Comparison of ENCODE assay signal across 12 cellular contexts in genomic region chr1:200873671-200874397, GRCh38. TPM values are rescaled to one million over a fixed set of nuclear protein-coding genes. Genes with fewer than 3 reads are reported as not detected.
DNase-seq lines count a peak whose midpoint lies in the region; ATAC-seq, FAIRE-seq and TF ChIP-seq lines count a peak whose summit lies in the region.
"Had no signal": no experiment of that assay in that cellular context is flagged by ENCODE, and none has a peak within 500 bp of the region (broad histone marks: within the 10 kb centered on the region; RNA-seq: fewer than 3 reads in every experiment).

No MANE protein-coding gene starts in this region.

- WGBS in heart left ventricle, 4 donors: 11 to 22% (median 12%) methylated on average over 24 to 66 of the region's 66 CpGs
- 21% methylated on average over 61 of the region's 66 CpGs for WGBS in GM12878 (ENCODE audit: insufficient coverage, insufficient replicate concordance, low lambda C conversion rate, missing lambda C conversion rate)

- H3K36me3 Mint-ChIP-seq in memory B cell: no peaks in the 10 kb centered on the region

- ATAC-seq in heart left ventricle: peak in 2 of 4 donors; percentile 27 to 39
- no peak for ATAC-seq in GM12878
- ATAC-seq in memory B cell (ENCODE audit: low read depth): peak; percentile 65
- ATAC-seq in upper lobe of right lung: peak; percentile 27
- ATAC-seq: HCT116, Panc1 had no signal

- intact Hi-C loops in heart left ventricle (cut with DNase I) (no loop called here), cardiac septum (cut with DNase I) (no loop called here), GM12878 (cut with micrococcal nuclease; ENCODE audit: unreplicated experiment) (no loop called here), upper lobe of right lung (cut with DNase I) (no loop called here), kidney (cut with DNase I) (no loop called here)

- no TSS peak for BruUV-seq in GM12878 (replicated peaks; lab: Mats Ljungman, UMichigan)

- RAD21 ChIA-PET in GM12878 (lab: Charles Lee; ENCODE audit: unreplicated experiment): interaction anchor here (1.2 kb wide), 1 partner anchor 11 kb away, joined by 4 read pairs; no protein-coding TSS in a partner anchor

- H3K4me1 Mint-ChIP-seq in memory B cell: peaks cover 45% of the 10 kb centered on the region

- no peaks in the 10 kb centered on the region for H3K9me3 Mint-ChIP-seq in memory B cell

- DNase-seq in heart left ventricle (no peak), cardiac septum (ENCODE audit: low spot score) (no peak), GM12878 (ENCODE audit: low read depth, low spot score) (no peak), memory B cell (ENCODE audit: low spot score in 2 of 2) (peak in 1 of 2 donors; percentile 56), upper lobe of right lung (peak; percentile 54), NCI-H2029 (lab: John Stamatoyannopoulos, UW) (no peak), kidney (no peak), dedifferentiated amniotic fluid mesenchymal stem cell (ENCODE audit: extremely low spot score) (no peak)
- DNase-seq: NCI-H1694 treated with DMSO at 0.1 percent for 48 hours had no signal

- H2AFZ ChIP-seq in GM12878 (ENCODE audit: control insufficient read depth, low read depth, low read length): peak overlapping the region; percentile 23; the same call in 1 of the 2 replicates

- in situ Hi-C loops in GM12878 (cut with MboI): no loop called here

- peak overlapping the region; percentile 27 for H3K4me2 ChIP-seq in GM12878 (ENCODE audit: control insufficient read depth, insufficient read depth)

- TF ChIP-seq POLR2A in heart left ventricle (IDR thresholded peaks at IDR 0.05) (no peak), GM12878 (IDR thresholded peaks at IDR 0.05; ENCODE audit: low read depth, low read length) (no peak)

- H3K27ac ChIP-seq in heart left ventricle (no peak overlapping the region), GM12878 (ENCODE audit: control insufficient read depth, insufficient read depth) (no peak overlapping the region), upper lobe of right lung (no peak overlapping the region), kidney (ENCODE audit: low read depth in 2 of 2, low read length in 2 of 2) (no peak overlapping the region)

- H3K27me3 Mint-ChIP-seq in memory B cell: peaks cover 5% of the 10 kb centered on the region

- H3K4me1 ChIP-seq in heart left ventricle (peaks cover 3 to 15% (median 10%) of the 10 kb centered on the region in 12 donors), GM12878 (ENCODE audit: control insufficient read depth, insufficient read depth, low read length) (peaks cover 32% of the 10 kb centered on the region), upper lobe of right lung (peaks cover 15% of the 10 kb centered on the region), kidney (ENCODE audit: control insufficient read depth in 1 of 2, insufficient read depth in 1 of 2, low read depth in 1 of 2, low read length in 2 of 2) (peaks cover 0 to 9% of the 10 kb centered on the region in 2 donors)

- no peaks in the 10 kb centered on the region for H3K79me2 ChIP-seq in GM12878 (ENCODE audit: control insufficient read depth, insufficient read depth, low read length)

- FAIRE-seq in GM12878 (lab: Jason Lieb, UNC) (no peak), kidney (lab: Jason Lieb, UNC) (no peak)

- TF ChIP-seq EP300 in GM12878 (IDR thresholded peaks at IDR 0.05; ENCODE audit: borderline replicate concordance in 1 of 2, control insufficient read depth in 1 of 2, low read depth in 2 of 2, low read length in 2 of 2): no peak

- H3K9ac ChIP-seq in GM12878 (ENCODE audit: control insufficient read depth, insufficient read depth, low read length): no peak overlapping the region
- no peak overlapping the region for H3K9ac ChIP-seq in kidney (ENCODE audit: low read length in 2 of 2)

- CTCF ChIA-PET in GM12878 (lab: Yijun Ruan, JAX): no interaction called here

- SMC1A ChIA-PET in GM12878 (lab: Charles Lee; ENCODE audit: uncharacterized antibody, unreplicated experiment): interaction anchor here (0.6 to 9.4 kb wide), 3 partner anchors 10 to 252 kb away, joined by 3 to 208 read pairs (median 4); no protein-coding TSS in a partner anchor

- H3K9me3 ChIP-seq in heart left ventricle (no peaks in the 10 kb centered on the region), GM12878 (replicated peaks; ENCODE audit: control insufficient read depth, insufficient read depth, low read length) (no peaks in the 10 kb centered on the region), upper lobe of right lung (no peaks in the 10 kb centered on the region), kidney (ENCODE audit: control insufficient read depth in 1 of 2, low read length in 2 of 2) (no peaks in the 10 kb centered on the region)

- H4K20me1 ChIP-seq in GM12878 (ENCODE audit: control insufficient read depth, insufficient read depth): no peaks in the 10 kb centered on the region

- POLR2A ChIA-PET in GM12878 (lab: Charles Lee): no interaction called here

- TF ChIP-seq RAD21 in GM12878 (IDR thresholded peaks at IDR 0.05; ENCODE audit: insufficient read depth, low read depth, low read length): no peak

- H3K4me3 ChIP-seq in heart left ventricle (peak overlapping the region; percentile 0 to 46 (median 28)), GM12878 (no peak overlapping the region), upper lobe of right lung (peak overlapping the region; percentile 25), kidney (ENCODE audit: low read length in 2 of 2) (peak overlapping the region in 1 of 2 donors; percentile 37)

- H3K4me3 Mint-ChIP-seq in memory B cell: peak overlapping the region; percentile 80

- H3K27me3 ChIP-seq in heart left ventricle: peaks cover 22 to 87% (median 39%) of the 10 kb centered on the region in 9 donors
- H3K27me3 ChIP-seq in GM12878 (replicated peaks in 1 of 2; ENCODE audit: control insufficient read depth in 2 of 2, insufficient read depth in 2 of 2, low read length in 1 of 2): no peaks in the 10 kb centered on the region
- peaks cover 55% of the 10 kb centered on the region for H3K27me3 ChIP-seq in upper lobe of right lung

- peak overlapping the region; percentile 92 for H3K27ac Mint-ChIP-seq in memory B cell

- TF ChIP-seq CTCF in heart left ventricle (IDR thresholded peaks at IDR 0.05): no peak
- TF ChIP-seq CTCF in GM12878 (IDR thresholded peaks at IDR 0.05 in 2 of 3, conservative IDR thresholded peaks at IDR 0.05 in 1 of 3; ENCODE audit: control insufficient read depth in 2 of 3, extremely low read depth in 1 of 3, insufficient read depth in 1 of 3, low read depth in 3 of 3, low read length in 3 of 3): no peak
- no peak for TF ChIP-seq CTCF in upper lobe of right lung (IDR thresholded peaks at IDR 0.05)
- no peak for TF ChIP-seq CTCF in kidney (IDR thresholded peaks at IDR 0.05; ENCODE audit: borderline replicate concordance, extremely low read depth, insufficient read depth)

- H3K36me3 ChIP-seq in heart left ventricle (no peaks in the 10 kb centered on the region), GM12878 (ENCODE audit: control insufficient read depth in 2 of 2, insufficient read depth in 2 of 2, low read length in 1 of 2) (no peaks in the 10 kb centered on the region), upper lobe of right lung (no peaks in the 10 kb centered on the region), kidney (ENCODE audit: control insufficient read depth in 1 of 2, insufficient read depth in 2 of 2, low read length in 2 of 2) (no peaks in the 10 kb centered on the region)

TF ChIP-seq in GM12878, 131 proteins besides CTCF, POLR2A, EP300 and RAD21 (continues in another document):
- TF ChIP-seq RCOR1 (conservative IDR thresholded peaks at IDR 0.05; ENCODE audit: low read depth, low read length): no peak

RNA-seq across cellular contexts. Expression of gene GPR25, which starts 1.1 kb away (rescaled TPM):
- total RNA-seq in heart left ventricle (not detected), cardiac septum (not detected), GM12878 (2014; rRNA removed) (not detected in 2 replicates), GM12878 (2014; rRNA removed; fragmentation: Illumina TruSeq; extraction: Trizol) (not detected in 2 replicates), GM12878 (2021) (not detected in 2 replicates), upper lobe of right lung (0.32 TPM), kidney (0.19 TPM)
- polyA plus RNA-seq in heart left ventricle (not detected), GM12878 (2011; rRNA removed) (not detected in 2 replicates), GM12878 (2014; fragmentation: Illumina TruSeq; extraction: Trizol) (not detected in 2 replicates), GM12878 (2014; fragmentation: Nextera tagmentation; extraction: Ambion mirVana) (not detected), GM12878 (2014; rRNA removed) (not detected in 2 replicates), GM12878 (2016; fragmentation: Nextera tagmentation; extraction: Ambion mirVana) (not detected), kidney (ENCODE audit: insufficient read depth, low read depth, low replicate concordance) (not detected)
- 0.33 TPM in 1 of 2 replicates, not detected in the other for total RNA-seq in GM12878 (2013; cell fraction: nucleolus; rRNA removed)
- polyA plus RNA-seq in GM12878 (2011; ENCODE audit: low read depth): not detected
- 0.06 and 0.13 TPM in 2 replicates for polyA plus RNA-seq in GM12878 (2011; cell fraction: cytosol; rRNA removed)
- polyA plus RNA-seq in GM12878 (2011; cell fraction: nucleus; rRNA removed): 0.42 TPM in 2 replicates
- polyA plus RNA-seq in GM12878 (2012): 0.18 and 0.22 TPM in 2 replicates
- not detected in 2 replicates for polyA minus RNA-seq in GM12878 (2011; rRNA and poly(A)+ RNA removed)
- polyA minus RNA-seq in GM12878 (2011; cell fraction: cytosol; rRNA and poly(A)+ RNA removed): not detected in 2 replicates
- polyA minus RNA-seq in GM12878 (2011; cell fraction: nucleus; rRNA and poly(A)+ RNA removed): 0.48 TPM in 1 of 2 replicates, not detected in the other
- total RNA-seq: lower leg skin had no signal

RNA-seq across cellular contexts. Expression of gene INAVA, which starts 20.9 kb away (rescaled TPM):
- under 1 TPM in 5 of 9 donors, not detected in 4; 0.07 to 0.43 (median 0.16) TPM for total RNA-seq in heart left ventricle
- under 1 TPM; 0.07 to 0.11 TPM for polyA plus RNA-seq in heart left ventricle
- total RNA-seq in cardiac septum: 0.27 TPM
- total RNA-seq in GM12878 (2013; cell fraction: nucleolus; rRNA removed): 50.9 and 53.6 TPM in 2 replicates
- 9.8 and 13.0 TPM in 2 replicates for total RNA-seq in GM12878 (2014; rRNA removed)
- total RNA-seq in GM12878 (2014; rRNA removed; fragmentation: Illumina TruSeq; extraction: Trizol): 3.9 and 4.4 TPM in 2 replicates
- total RNA-seq in GM12878 (2021): 14.0 and 14.8 TPM in 2 replicates
- polyA plus RNA-seq in GM12878 (2011; ENCODE audit: low read depth): 1.6 TPM
- polyA plus RNA-seq in GM12878 (2011; rRNA removed): 8.1 and 12.9 TPM in 2 replicates
- polyA plus RNA-seq in GM12878 (2011; cell fraction: cytosol; rRNA removed): 18.6 and 22.9 TPM in 2 replicates
- 40.8 and 44.8 TPM in 2 replicates for polyA plus RNA-seq in GM12878 (2011; cell fraction: nucleus; rRNA removed)
- polyA plus RNA-seq in GM12878 (2012): 2.3 and 4.3 TPM in 2 replicates
- 7.5 and 9.2 TPM in 2 replicates for polyA plus RNA-seq in GM12878 (2014; fragmentation: Illumina TruSeq; extraction: Trizol)
- polyA plus RNA-seq in GM12878 (2014; fragmentation: Nextera tagmentation; extraction: Ambion mirVana): 1 to 10 TPM; 7.0 to 9.9 TPM
- polyA plus RNA-seq in GM12878 (2014; rRNA removed): 12.2 and 15.4 TPM in 2 replicates
- 1 to 10 TPM; 3.6 to 5.3 TPM for polyA plus RNA-seq in GM12878 (2016; fragmentation: Nextera tagmentation; extraction: Ambion mirVana)
- 8.8 and 10.5 TPM in 2 replicates for polyA minus RNA-seq in GM12878 (2011; rRNA and poly(A)+ RNA removed)
- 7.1 and 7.9 TPM in 2 replicates for polyA minus RNA-seq in GM12878 (2011; cell fraction: cytosol; rRNA and poly(A)+ RNA removed)
- polyA minus RNA-seq in GM12878 (2011; cell fraction: nucleus; rRNA and poly(A)+ RNA removed): 7.9 and 9.5 TPM in 2 replicates
- total RNA-seq in upper lobe of right lung: 9.0 TPM
- 48.8 TPM for total RNA-seq in kidney
- polyA plus RNA-seq in kidney (ENCODE audit: insufficient read depth, low read depth, low replicate concordance): 22.1 TPM
